35 cellular contexts compared by ENCODE assay signal in genomic region chr9:133618726-133619125, GRCh38. TPM values are rescaled to one million over a fixed set of nuclear protein-coding genes. Genes with fewer than 3 reads are reported as not detected.
"Had no signal": no experiment of that assay in that cellular context is flagged by ENCODE, and none has a peak within 500 bp of the region (broad histone marks: within the 10 kb centered on the region; RNA-seq: fewer than 3 reads in every experiment).

No MANE protein-coding gene starts in this region.

- H3K4me1 ChIP-seq: SJSA1 had no signal

- H3K4me3 Mint-ChIP-seq: activated CD4-positive, alpha-beta T cell treated with anti-CD3 and anti-CD28 coated beads, Interleukin-2, amount 10 ng/mL, durations not matched to agents 24 days and 14 days; activated CD8-positive, alpha-beta T cell treated with anti-CD3 and anti-CD28 coated beads, Interleukin-2, amount 10 ng/mL, durations not matched to agents 7 days and 5 days; activated naive CD8-positive, alpha-beta T cell; activated naive CD8-positive, alpha-beta T cell treated with anti-CD3 and anti-CD28 coated beads, Interleukin-2, amount 50 U/mL, for 24 hours; activated T-cell treated with anti-CD3 and anti-CD28 coated beads, Interleukin-2, amount 50 U/mL, for 24 hours; brain had no signal

- H3K9ac ChIP-seq: SK-N-SH had no signal

- H3K4me3 ChIP-seq: SJSA1 had no signal

- H3K27ac ChIP-seq: SJSA1, WERI-Rb-1 had no signal

- ATAC-seq: activated CD8-positive, alpha-beta T cell treated with anti-CD3 and anti-CD28 coated beads, Interleukin-2, amount 10 ng/mL, durations not matched to agents 7 days and 5 days; activated naive CD8-positive, alpha-beta T cell treated with anti-CD3 and anti-CD28 coated beads, Interleukin-2, amount 50 U/mL, for 24 hours; Panc1; T-cell had no signal

- H3K9me3 Mint-ChIP-seq: activated CD4-positive, alpha-beta T cell treated with anti-CD3 and anti-CD28 coated beads, Interleukin-2, amount 10 ng/mL, durations not matched to agents 24 days and 14 days; activated naive CD8-positive, alpha-beta T cell treated with anti-CD3 and anti-CD28 coated beads, Interleukin-2, amount 50 U/mL, for 24 hours; activated T-cell treated with anti-CD3 and anti-CD28 coated beads, Interleukin-2, amount 50 U/mL, for 24 hours; activated T-helper 2 cell treated with anti-CD3 and anti-CD28 coated beads, Interferon-gamma antibody, Interleukin-2, Interleukin-4, amounts not matched to agents 10 μg/mL and 5 μg/mL and 100 μg/mL, durations not matched to agents 14 hours and 24 hours and 36 hours; T-cell had no signal

- H3K27ac Mint-ChIP-seq: activated CD4-positive, alpha-beta T cell treated with anti-CD3 and anti-CD28 coated beads, Interleukin-2, amount 10 ng/mL, durations not matched to agents 24 days and 14 days; activated CD8-positive, alpha-beta T cell treated with anti-CD3 and anti-CD28 coated beads, Interleukin-2, amount 10 ng/mL, durations not matched to agents 7 days and 5 days; activated naive CD8-positive, alpha-beta T cell; activated naive CD8-positive, alpha-beta T cell treated with anti-CD3 and anti-CD28 coated beads, Interleukin-2, amount 50 U/mL, for 24 hours; activated T-cell treated with anti-CD3 and anti-CD28 coated beads, Interleukin-2, amount 50 U/mL, for 24 hours; activated T-helper 2 cell treated with anti-CD3 and anti-CD28 coated beads, Interferon-gamma antibody, Interleukin-2, Interleukin-4, amounts not matched to agents 10 μg/mL and 5 μg/mL and 100 μg/mL, durations not matched to agents 14 hours and 24 hours and 36 hours; brain had no signal

- H3K4me2 ChIP-seq: SK-N-SH had no signal

- H3K36me3 ChIP-seq: SJSA1, WERI-Rb-1 had no signal

- H3K9me3 ChIP-seq: SJSA1, SK-N-SH had no signal

- FAIRE-seq: bronchial epithelial cell had no signal

- H3K36me3 Mint-ChIP-seq: activated naive CD8-positive, alpha-beta T cell; brain; T-cell had no signal

- DNase-seq: activated CD4-positive, alpha-beta T cell treated with anti-CD3 and anti-CD28 coated beads for 1 hour; activated CD4-positive, alpha-beta T cell treated with anti-CD3 and anti-CD28 coated beads, Interleukin-2, amount 10 ng/mL, durations not matched to agents 24 days and 14 days; activated CD4-positive, alpha-beta T cell treated with anti-CD3 and anti-CD28 coated beads, Interleukin-2, amount 50 U/mL, for 48 hours; activated CD4-positive, CD25-positive, alpha-beta regulatory T cell; activated CD8-positive, alpha-beta T cell treated with anti-CD3 and anti-CD28 coated beads, Interleukin-2, amount 10 ng/mL, durations not matched to agents 7 days and 5 days; activated gamma-delta T cell; activated naive CD4-positive, alpha-beta T cell treated with Interleukin-2 at 50 U/mL for 16 hours; activated naive CD8-positive, alpha-beta T cell treated with anti-CD3 and anti-CD28 coated beads, Interleukin-2, amount 50 U/mL, for 24 hours; activated T-cell treated with anti-CD3 and anti-CD28 coated beads, Interleukin-2, amount 50 U/mL, for 24 hours; anterior cingulate cortex; caudate nucleus; NCI-H1092 treated with DMSO at 0.1 percent for 48 hours; NCI-H1417; NCI-H187 treated with DMSO at 0.1 percent for 48 hours; NCI-H2081; NCI-H2171 treated with DMSO at 0.1 percent for 48 hours; NCI-H2227 treated with DMSO at 0.1 percent for 48 hours; NCI-H446; NCI-H510A treated with DMSO at 0.1 percent for 48 hours; NCI-H526 treated with DMSO at 0.1 percent for 48 hours; NCI-H82; RPMI8226; SHP77 treated with DMSO at 0.1 percent for 48 hours; SK-N-SH; T-cell; T-helper 2 cell; T-helper 9 cell; WERI-Rb-1 had no signal

RNA-seq across cellular contexts. Expression of gene FAM163B, which starts 9.5 kb away (rescaled TPM):
- total RNA-seq: activated CD4-positive, alpha-beta T cell treated with anti-CD3 and anti-CD28 coated beads, Interleukin-2, amount 10 ng/mL, durations not matched to agents 24 days and 14 days; activated CD8-positive, alpha-beta T cell treated with anti-CD3 and anti-CD28 coated beads, Interleukin-2, amount 10 ng/mL, durations not matched to agents 7 days and 5 days; activated T-helper 2 cell treated with anti-CD3 and anti-CD28 coated beads, Interferon-gamma antibody, Interleukin-2, Interleukin-4, amounts not matched to agents 10 μg/mL and 5 μg/mL and 100 μg/mL, durations not matched to agents 14 hours and 24 hours and 36 hours; bronchial epithelial cell; M059J; SJSA1; T-cell had no signal

RNA-seq across cellular contexts. Expression of gene DBH, which starts 17.4 kb away (rescaled TPM):
- total RNA-seq: activated CD4-positive, alpha-beta T cell treated with anti-CD3 and anti-CD28 coated beads, Interleukin-2, amount 10 ng/mL, durations not matched to agents 24 days and 14 days; activated CD8-positive, alpha-beta T cell treated with anti-CD3 and anti-CD28 coated beads, Interleukin-2, amount 10 ng/mL, durations not matched to agents 7 days and 5 days; activated T-helper 2 cell treated with anti-CD3 and anti-CD28 coated beads, Interferon-gamma antibody, Interleukin-2, Interleukin-4, amounts not matched to agents 10 μg/mL and 5 μg/mL and 100 μg/mL, durations not matched to agents 14 hours and 24 hours and 36 hours; bronchial epithelial cell; M059J; SJSA1 had no signal
